In the genomic region with DNA sequence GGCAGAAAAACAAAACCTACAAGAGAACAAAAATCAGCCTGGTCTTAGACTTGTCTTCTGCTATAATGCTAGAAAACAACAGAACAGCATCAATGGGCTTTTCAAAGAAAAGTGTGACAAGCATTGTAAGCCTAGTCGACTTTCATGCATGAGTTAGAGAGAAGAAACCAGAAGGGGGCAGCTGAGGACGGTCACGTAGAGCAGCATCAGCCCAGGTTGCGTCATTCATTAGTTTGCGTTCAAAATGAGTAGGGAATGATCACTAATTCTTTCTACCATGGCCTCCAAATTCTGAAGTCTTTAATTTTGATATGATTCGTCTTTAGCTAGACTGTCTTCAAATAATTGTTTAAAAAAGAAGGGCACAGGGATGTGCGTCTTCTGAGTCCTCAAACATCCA, we compare ENCODE assay signal across 10 cellular contexts. TPM values are rescaled to one million over a fixed set of nuclear protein-coding genes. Genes with fewer than 3 reads are reported as not detected.
DNase-seq lines count a peak whose midpoint lies in the region; ATAC-seq, FAIRE-seq and TF ChIP-seq lines count a peak whose summit lies in the region.
"Had no signal": no experiment of that assay in that cellular context is flagged by ENCODE, and none has a peak within 500 bp of the region (broad histone marks: within the 10 kb centered on the region; RNA-seq: fewer than 3 reads in every experiment).

No MANE protein-coding gene starts in this region.

- H3K9me3 Mint-ChIP-seq in natural killer cell: no peaks in the 10 kb centered on the region
- H3K9me3 Mint-ChIP-seq in natural killer cell treated with Interleukin-12 subunit alpha and Interleukin-12 subunit beta and Interleukin-15 and Interleukin-18, amount 100 ng/mL, for 72 hours: no peaks in the 10 kb centered on the region

- H2AFZ ChIP-seq in endothelial cell of umbilical vein (ENCODE audit: low read depth, low read length): no peak overlapping the region

- no peaks in the 10 kb centered on the region for H3K36me3 ChIP-seq in endothelial cell of umbilical vein (ENCODE audit: control insufficient read depth in 2 of 2, extremely low read depth in 1 of 2, insufficient read depth in 2 of 2, low read length in 2 of 2)
- peaks cover 32% of the 10 kb centered on the region for H3K36me3 ChIP-seq in upper lobe of right lung

- H3K9me1 ChIP-seq in endothelial cell of umbilical vein (replicated peaks; ENCODE audit: control insufficient read depth, extremely low read depth, insufficient read depth, low read length): no peaks in the 10 kb centered on the region

- no peaks in the 10 kb centered on the region for H3K27me3 Mint-ChIP-seq in natural killer cell (ENCODE audit: low read depth in 2 of 2)
- no peaks in the 10 kb centered on the region for H3K27me3 Mint-ChIP-seq in natural killer cell treated with Interleukin-12 subunit alpha and Interleukin-12 subunit beta and Interleukin-15 and Interleukin-18, amount 100 ng/mL, for 72 hours

- H3K36me3 Mint-ChIP-seq in natural killer cell: no peaks in the 10 kb centered on the region
- H3K36me3 Mint-ChIP-seq in natural killer cell treated with Interleukin-12 subunit alpha and Interleukin-12 subunit beta and Interleukin-15 and Interleukin-18, amount 100 ng/mL, for 72 hours: peaks cover 6% of the 10 kb centered on the region

- no peak for TF ChIP-seq POLR2A in endothelial cell of umbilical vein (IDR thresholded peaks at IDR 0.05; ENCODE audit: low read depth, low read length)

- no peak for TF ChIP-seq CTCF in natural killer cell (IDR thresholded peaks at IDR 0.05)
- TF ChIP-seq CTCF in endothelial cell of umbilical vein (IDR thresholded peaks at IDR 0.05; ENCODE audit: extremely low read depth in 1 of 2, insufficient read depth in 1 of 2, low read depth in 1 of 2, low read length in 2 of 2): no peak
- TF ChIP-seq CTCF in upper lobe of right lung (IDR thresholded peaks at IDR 0.05): peak; percentile 12

- CTCF ChIA-PET in endothelial cell of umbilical vein (lab: Charles Lee): no interaction called here

- no TSS peak for BruUV-seq in endothelial cell of umbilical vein (replicated peaks; lab: Mats Ljungman, UMichigan)

- H3K9ac ChIP-seq in endothelial cell of umbilical vein (replicated peaks; ENCODE audit: extremely low read depth, insufficient read depth, low read length): no peak overlapping the region

- POLR2A ChIA-PET in endothelial cell of umbilical vein (lab: Charles Lee): no interaction called here

- H3K4me2 ChIP-seq in endothelial cell of umbilical vein (ENCODE audit: insufficient read depth, low read length): no peak overlapping the region

- H3K4me1 Mint-ChIP-seq in natural killer cell: peaks cover 11 to 15% of the 10 kb centered on the region in 2 donors
- H3K4me1 Mint-ChIP-seq in natural killer cell treated with Interleukin-12 subunit alpha and Interleukin-12 subunit beta and Interleukin-15 and Interleukin-18, amount 100 ng/mL, for 72 hours (ENCODE audit: low read depth in 2 of 2): peaks cover 11 to 13% of the 10 kb centered on the region in 2 donors

- intact Hi-C loops in natural killer cell (cut with micrococcal nuclease): loop anchor here (10.0 kb wide), 1 partner anchor 82 kb away; no protein-coding TSS in a partner anchor
- intact Hi-C loops in endothelial cell of umbilical vein (cut with micrococcal nuclease): no loop called here
- intact Hi-C loops in upper lobe of right lung (cut with DNase I): no loop called here

- no peak overlapping the region for H3K4me3 ChIP-seq in endothelial cell of umbilical vein (replicated peaks in 1 of 3; ENCODE audit: insufficient read depth in 1 of 3, low read depth in 1 of 3, low read length in 3 of 3)
- no peak overlapping the region for H3K4me3 ChIP-seq in upper lobe of right lung
- H3K4me3 ChIP-seq: lung had no signal

- H3K27me3 ChIP-seq in endothelial cell of umbilical vein (ENCODE audit: control insufficient read depth in 2 of 2, insufficient read depth in 2 of 2, low read length in 2 of 2): no peaks in the 10 kb centered on the region
- no peaks in the 10 kb centered on the region for H3K27me3 ChIP-seq in upper lobe of right lung

- ATAC-seq in natural killer cell: no peak
- no peak for ATAC-seq in natural killer cell treated with Interleukin-12 subunit alpha and Interleukin-12 subunit beta and Interleukin-15 and Interleukin-18, amount 100 ng/mL, for 72 hours
- ATAC-seq in upper lobe of right lung: no peak

- H3K27ac ChIP-seq in endothelial cell of umbilical vein (ENCODE audit: insufficient read depth, low read depth, low read length) (no peak overlapping the region), upper lobe of right lung (no peak overlapping the region)

- H3K9me3 ChIP-seq in endothelial cell of umbilical vein (replicated peaks; ENCODE audit: control insufficient read depth, insufficient read depth, low read length) (no peaks in the 10 kb centered on the region), upper lobe of right lung (no peaks in the 10 kb centered on the region)

- H3K4me1 ChIP-seq in endothelial cell of umbilical vein (ENCODE audit: control insufficient read depth, extremely low read depth, insufficient read depth, low read length) (peaks cover 5% of the 10 kb centered on the region), upper lobe of right lung (no peaks in the 10 kb centered on the region)

- dilution Hi-C loops in endothelial cell of umbilical vein (cut with MboI; ENCODE audit: extremely low pct_ligation_motif_present, low sequenced_read_pairs): no loop called here

- DNase-seq in natural killer cell (no peak), NCI-H460 (ENCODE audit: extremely low read depth, low read depth) (peak; percentile 68), endothelial cell of umbilical vein (ENCODE audit: low read depth, low spot score) (no peak), upper lobe of right lung (no peak), NK-92 (lab: John Stamatoyannopoulos, UW; ENCODE audit: unreplicated experiment) (no peak), HCEC 1CT (no peak)
- DNase-seq in natural killer cell treated with Interleukin-12 subunit alpha and Interleukin-12 subunit beta and Interleukin-15 and Interleukin-18, amount 100 ng/mL, for 72 hours (ENCODE audit: low spot score): no peak
- DNase-seq in effector CD8-positive, alpha-beta T cell (lab: John Stamatoyannopoulos, UW): no peak

- peak; percentile 40 for FAIRE-seq in endothelial cell of umbilical vein (lab: Jason Lieb, UNC)
- FAIRE-seq: GM18507 had no signal

- H3K79me2 ChIP-seq in endothelial cell of umbilical vein (ENCODE audit: control insufficient read depth, insufficient read depth, low read length): no peaks in the 10 kb centered on the region

- H4K20me1 ChIP-seq in endothelial cell of umbilical vein (replicated peaks; ENCODE audit: control insufficient read depth, extremely low read depth, insufficient read depth, low read length): no peaks in the 10 kb centered on the region

- peak overlapping the region; percentile 0 to 53 for H3K27ac Mint-ChIP-seq in natural killer cell
- peak overlapping the region in 1 of 2 donors; percentile 60 for H3K27ac Mint-ChIP-seq in natural killer cell treated with Interleukin-12 subunit alpha and Interleukin-12 subunit beta and Interleukin-15 and Interleukin-18, amount 100 ng/mL, for 72 hours

- H3K4me3 Mint-ChIP-seq in natural killer cell: no peak overlapping the region
- no peak overlapping the region for H3K4me3 Mint-ChIP-seq in natural killer cell treated with Interleukin-12 subunit alpha and Interleukin-12 subunit beta and Interleukin-15 and Interleukin-18, amount 100 ng/mL, for 72 hours

TF ChIP-seq in endothelial cell of umbilical vein, 7 proteins besides CTCF, POLR2A, EP300 and RAD21 (continues in another document):
- TF ChIP-seq MYC (IDR thresholded peaks at IDR 0.05; ENCODE audit: low read depth, low read length): no peak
- TF ChIP-seq, protein P1, sequence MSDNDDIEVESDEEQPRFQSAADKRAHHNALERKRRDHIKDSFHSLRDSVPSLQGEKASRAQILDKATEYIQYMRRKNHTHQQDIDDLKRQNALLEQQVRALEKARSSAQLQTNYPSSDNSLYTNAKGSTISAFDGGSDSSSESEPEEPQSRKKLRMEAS (IDR thresholded peaks at IDR 0.05; ENCODE audit: insufficient read depth, insufficient read length): no peak
- no peak for TF ChIP-seq FOS (IDR thresholded peaks at IDR 0.05; ENCODE audit: borderline replicate concordance, insufficient read depth, low read length)
- TF ChIP-seq POLR2AphosphoS5 (IDR thresholded peaks at IDR 0.05; ENCODE audit: insufficient read depth, low read depth, low read length): no peak

RNA-seq across cellular contexts. Expression of a gene that starts 4.7 kb away (rescaled TPM):
- total RNA-seq in natural killer cell (10 to 100 TPM; 57.3 to 67.6 (median 63.4) TPM), endothelial cell of umbilical vein (20.6 and 22.2 TPM in 2 replicates), upper lobe of right lung (22.0 TPM)
- 10 to 100 TPM; 18.9 to 20.9 TPM for total RNA-seq in natural killer cell treated with Interleukin-12 subunit alpha and Interleukin-12 subunit beta and Interleukin-15 and Interleukin-18, amount 100 ng/mL, for 72 hours
- total RNA-seq in NCI-H460 (2014; rRNA removed; shearing (Covaris generic)): 79.1 and 83.8 TPM in 2 replicates
- polyA plus RNA-seq in NCI-H460 (2014; cell fraction: nucleus; rRNA removed): 54.5 and 59.2 TPM in 2 replicates
- polyA plus RNA-seq in endothelial cell of umbilical vein: 11.7 and 14.2 TPM in 2 replicates
- 14.8 and 15.2 TPM in 2 replicates for polyA plus RNA-seq in endothelial cell of umbilical vein (2011; cell fraction: cytosol; rRNA removed)
- polyA plus RNA-seq in endothelial cell of umbilical vein (2011; cell fraction: nucleus; rRNA removed): 10.0 and 10.7 TPM in 2 replicates
- 22.0 and 28.1 TPM in 2 replicates for polyA plus RNA-seq in endothelial cell of umbilical vein (2012)
- 12.9 and 14.6 TPM in 2 replicates for polyA minus RNA-seq in endothelial cell of umbilical vein
- 16.0 TPM for polyA minus RNA-seq in endothelial cell of umbilical vein (2011; cell fraction: cytosol; rRNA and poly(A)+ RNA removed)
- polyA minus RNA-seq in endothelial cell of umbilical vein (2011; cell fraction: nucleus; rRNA and poly(A)+ RNA removed): 7.9 and 11.8 TPM in 2 replicates

RNA-seq across cellular contexts. Expression of a gene that starts 27.6 kb away (rescaled TPM):
- total RNA-seq in natural killer cell (under 1 TPM in 2 of 3 donors, not detected in 1; 0.28 to 0.63 TPM), endothelial cell of umbilical vein (0.66 TPM in 1 of 2 replicates, not detected in the other), upper lobe of right lung (0.23 TPM)
- under 1 TPM in 1 of 2 donors, not detected in 1; 0.43 TPM for total RNA-seq in natural killer cell treated with Interleukin-12 subunit alpha and Interleukin-12 subunit beta and Interleukin-15 and Interleukin-18, amount 100 ng/mL, for 72 hours
- 0.14 and 0.40 TPM in 2 replicates for total RNA-seq in NCI-H460 (2014; rRNA removed; shearing (Covaris generic))
- polyA plus RNA-seq in NCI-H460 (2014; cell fraction: nucleus; rRNA removed): 0.08 and 0.18 TPM in 2 replicates
- polyA plus RNA-seq in endothelial cell of umbilical vein: not detected in 2 replicates
- polyA plus RNA-seq in endothelial cell of umbilical vein (2011; cell fraction: cytosol; rRNA removed): not detected in 2 replicates
- polyA plus RNA-seq in endothelial cell of umbilical vein (2011; cell fraction: nucleus; rRNA removed): 0.36 TPM in 1 of 2 replicates, not detected in the other
- polyA plus RNA-seq in endothelial cell of umbilical vein (2012): 0.11 TPM in 1 of 2 replicates, not detected in the other
- 0.15 TPM in 1 of 2 replicates, not detected in the other for polyA minus RNA-seq in endothelial cell of umbilical vein
- polyA minus RNA-seq in endothelial cell of umbilical vein (2011; cell fraction: cytosol; rRNA and poly(A)+ RNA removed): 3.9 TPM
- polyA minus RNA-seq in endothelial cell of umbilical vein (2011; cell fraction: nucleus; rRNA and poly(A)+ RNA removed): 0.29 and 0.82 TPM in 2 replicates
